30 cellular contexts compared by ENCODE assay signal in genomic region chr18:55751476-55751875, GRCh38.
"Had no signal": no experiment of that assay in that cellular context is flagged by ENCODE, and none has a peak within 500 bp of the region (broad histone marks: within the 10 kb centered on the region; RNA-seq: fewer than 3 reads in every experiment).

No MANE protein-coding gene starts in this region.

- H3K27ac Mint-ChIP-seq: dendritic cell treated with granulocyte-macrophage colony-stimulating factor and Interleukin-4, amounts not matched to agents 40 ng/mL and 50 ng/mL, for 4 days; endodermal cell; naive thymus-derived CD4-positive, alpha-beta T cell; nephron; neural progenitor cell; stimulated activated naive CD8-positive, alpha-beta T cell treated with anti-CD3 and anti-CD28 coated beads, Interleukin-15, amount 100 ng/mL, for 72 hours had no signal

- H2AFZ ChIP-seq: hepatocyte, neural progenitor cell, parathyroid adenoma had no signal

- H3K27me3 ChIP-seq: colonic mucosa, gastrocnemius medialis, heart left ventricle, hepatocyte, left lung, neural progenitor cell, suprapubic skin, transverse colon, upper lobe of right lung, vagina had no signal

- H3K4me3 ChIP-seq: colonic mucosa, gastrocnemius medialis, heart left ventricle, hepatocyte, left lung, neural progenitor cell, psoas muscle, suprapubic skin, transverse colon, upper lobe of right lung, vagina had no signal

- H3K27ac ChIP-seq: colonic mucosa, epithelial cell of prostate, gastrocnemius medialis, heart left ventricle, hepatocyte, left lung, neural progenitor cell, parathyroid adenoma, psoas muscle, suprapubic skin, transverse colon, upper lobe of right lung, vagina had no signal

- H3K9me3 ChIP-seq: colonic mucosa, gastrocnemius medialis, heart left ventricle, left lung, psoas muscle, suprapubic skin, transverse colon, upper lobe of right lung, vagina had no signal

- H3K79me2 ChIP-seq: hepatocyte, parathyroid adenoma had no signal

- H3K4me3 Mint-ChIP-seq: dendritic cell treated with granulocyte-macrophage colony-stimulating factor and Interleukin-4, amounts not matched to agents 40 ng/mL and 50 ng/mL, for 4 days; endodermal cell; naive thymus-derived CD4-positive, alpha-beta T cell; nephron; neural progenitor cell; stimulated activated naive CD8-positive, alpha-beta T cell treated with anti-CD3 and anti-CD28 coated beads, Interleukin-15, amount 100 ng/mL, for 72 hours had no signal

- H3K4me1 ChIP-seq: colonic mucosa, gastrocnemius medialis, heart left ventricle, left lung, neural progenitor cell, suprapubic skin, transverse colon, upper lobe of right lung, vagina had no signal

- H3K27me3 Mint-ChIP-seq: dendritic cell treated with granulocyte-macrophage colony-stimulating factor and Interleukin-4, amounts not matched to agents 40 ng/mL and 50 ng/mL, for 4 days; naive thymus-derived CD4-positive, alpha-beta T cell; stimulated activated naive CD8-positive, alpha-beta T cell treated with anti-CD3 and anti-CD28 coated beads, Interleukin-15, amount 100 ng/mL, for 72 hours had no signal

- H3K4me1 Mint-ChIP-seq: naive thymus-derived CD4-positive, alpha-beta T cell; stimulated activated naive CD8-positive, alpha-beta T cell treated with anti-CD3 and anti-CD28 coated beads, Interleukin-15, amount 100 ng/mL, for 72 hours had no signal

- H3K9me3 Mint-ChIP-seq: dendritic cell treated with granulocyte-macrophage colony-stimulating factor and Interleukin-4, amounts not matched to agents 40 ng/mL and 50 ng/mL, for 4 days; endodermal cell; nephron; neural progenitor cell; stimulated activated naive CD8-positive, alpha-beta T cell treated with anti-CD3 and anti-CD28 coated beads, Interleukin-15, amount 100 ng/mL, for 72 hours had no signal

- H3K36me3 ChIP-seq: colonic mucosa, gastrocnemius medialis, heart left ventricle, left lung, neural progenitor cell, suprapubic skin, transverse colon, upper lobe of right lung, vagina had no signal

- DNase-seq: colonic mucosa; effector CD8-positive, alpha-beta T cell; endodermal cell; foreskin fibroblast; gastrocnemius medialis; heart left ventricle; left cardiac atrium; left lung; mesendoderm; midbrain; naive thymus-derived CD4-positive, alpha-beta T cell; psoas muscle; right cardiac atrium; small intestine; stimulated activated CD4-positive, alpha-beta T cell treated with anti-CD3 and anti-CD28 coated beads, Interleukin-15, amount 100 ng/mL, for 24 hours; stimulated activated CD4-positive, alpha-beta T cell treated with anti-CD3 and anti-CD28 coated beads, Interleukin-2, amount 100 ng/mL, for 48 hours; stimulated activated naive CD4-positive, alpha-beta T cell; stimulated activated naive CD8-positive, alpha-beta T cell treated with anti-CD3 and anti-CD28 coated beads, Interleukin-15, amount 100 ng/mL, for 72 hours; transverse colon; upper lobe of right lung had no signal

- H3K9ac ChIP-seq: neural progenitor cell, parathyroid adenoma had no signal

- H3K36me3 Mint-ChIP-seq: naive thymus-derived CD4-positive, alpha-beta T cell; neural progenitor cell had no signal

- FAIRE-seq: islet of Langerhans, small intestine had no signal

- H3K4me2 ChIP-seq: hepatocyte, neural progenitor cell had no signal

- ATAC-seq: esophagus mucosa; gastrocnemius medialis; heart left ventricle; left cardiac atrium; left lung; naive thymus-derived CD4-positive, alpha-beta T cell; psoas muscle; right cardiac atrium; stimulated activated naive CD8-positive, alpha-beta T cell treated with anti-CD3 and anti-CD28 coated beads, Interleukin-15, amount 100 ng/mL, for 72 hours; upper lobe of right lung had no signal
